ENCODE assay signal across 1 cellular context in the genomic region with DNA sequence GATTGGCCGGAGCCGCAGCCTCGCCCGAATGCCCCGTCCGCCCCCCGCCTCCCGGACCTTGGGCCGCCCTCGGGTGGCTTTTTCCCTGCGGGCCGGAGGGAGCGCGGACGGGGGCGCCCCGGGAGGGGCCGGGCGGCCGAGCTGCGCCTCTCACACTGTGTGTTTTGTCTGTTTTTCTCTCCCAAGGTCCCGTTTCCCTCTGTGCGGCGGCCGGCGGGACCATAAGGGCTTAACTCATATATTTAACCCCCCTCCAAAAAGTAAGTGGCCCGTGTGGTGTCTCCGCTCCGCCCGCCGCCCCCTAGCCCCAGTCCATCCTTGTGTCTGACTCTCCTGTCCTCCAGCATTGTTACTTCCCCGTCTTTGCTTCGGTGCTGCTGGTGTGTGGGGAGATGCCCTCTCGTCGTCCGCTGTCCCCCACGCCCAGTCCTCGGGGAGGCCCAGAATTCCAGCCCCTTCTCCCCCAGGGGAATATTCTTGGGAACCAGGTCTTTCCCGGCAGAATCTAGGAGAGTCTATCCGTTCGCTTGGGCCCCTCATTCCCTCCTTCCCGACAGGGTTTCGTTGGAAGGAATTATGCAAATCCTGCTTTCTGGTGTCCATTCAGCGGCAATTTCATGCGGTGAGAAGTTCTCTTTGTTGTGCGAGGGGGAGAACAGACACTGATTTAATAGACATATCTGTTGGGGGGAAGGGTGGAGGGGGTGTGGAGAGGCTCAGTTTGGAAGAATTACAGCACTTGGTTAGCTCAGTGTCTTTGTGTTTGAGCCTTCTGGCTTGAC.
TF ChIP-seq lines count a peak whose summit lies in the region.

No MANE protein-coding gene starts in this region.

TF ChIP-seq in HEK293, 187 proteins besides CTCF, POLR2A, EP300 and RAD21 (continued from another document):
- TF ChIP-seq, protein P1, sequence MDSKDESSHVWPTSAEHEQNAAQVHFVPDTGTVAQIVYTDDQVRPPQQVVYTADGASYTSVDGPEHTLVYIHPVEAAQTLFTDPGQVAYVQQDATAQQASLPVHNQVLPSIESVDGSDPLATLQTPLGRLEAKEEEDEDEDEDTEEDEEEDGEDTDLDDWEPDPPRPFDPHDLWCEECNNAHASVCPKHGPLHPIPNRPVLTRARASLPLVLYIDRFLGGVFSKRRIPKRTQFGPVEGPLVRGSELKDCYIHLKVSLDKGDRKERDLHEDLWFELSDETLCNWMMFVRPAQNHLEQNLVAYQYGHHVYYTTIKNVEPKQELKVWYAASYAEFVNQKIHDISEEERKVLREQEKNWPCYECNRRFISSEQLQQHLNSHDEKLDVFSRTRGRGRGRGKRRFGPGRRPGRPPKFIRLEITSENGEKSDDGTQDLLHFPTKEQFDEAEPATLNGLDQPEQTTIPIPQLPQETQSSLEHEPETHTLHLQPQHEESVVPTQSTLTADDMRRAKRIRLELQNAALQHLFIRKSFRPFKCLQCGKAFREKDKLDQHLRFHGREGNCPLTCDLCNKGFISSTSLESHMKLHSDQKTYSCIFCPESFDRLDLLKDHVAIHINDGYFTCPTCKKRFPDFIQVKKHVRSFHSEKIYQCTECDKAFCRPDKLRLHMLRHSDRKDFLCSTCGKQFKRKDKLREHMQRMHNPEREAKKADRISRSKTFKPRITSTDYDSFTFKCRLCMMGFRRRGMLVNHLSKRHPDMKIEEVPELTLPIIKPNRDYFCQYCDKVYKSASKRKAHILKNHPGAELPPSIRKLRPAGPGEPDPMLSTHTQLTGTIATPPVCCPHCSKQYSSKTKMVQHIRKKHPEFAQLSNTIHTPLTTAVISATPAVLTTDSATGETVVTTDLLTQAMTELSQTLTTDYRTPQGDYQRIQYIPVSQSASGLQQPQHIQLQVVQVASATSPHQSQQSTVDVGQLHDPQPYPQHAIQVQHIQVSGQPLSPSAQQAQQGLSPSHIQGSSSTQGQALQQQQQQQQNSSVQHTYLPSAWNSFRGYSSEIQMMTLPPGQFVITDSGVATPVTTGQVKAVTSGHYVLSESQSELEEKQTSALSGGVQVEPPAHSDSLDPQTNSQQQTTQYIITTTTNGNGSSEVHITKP (tag by site-specific recombination; IDR thresholded peaks at IDR 0.05) = peak; percentile 95
- TF ChIP-seq, protein P2, sequence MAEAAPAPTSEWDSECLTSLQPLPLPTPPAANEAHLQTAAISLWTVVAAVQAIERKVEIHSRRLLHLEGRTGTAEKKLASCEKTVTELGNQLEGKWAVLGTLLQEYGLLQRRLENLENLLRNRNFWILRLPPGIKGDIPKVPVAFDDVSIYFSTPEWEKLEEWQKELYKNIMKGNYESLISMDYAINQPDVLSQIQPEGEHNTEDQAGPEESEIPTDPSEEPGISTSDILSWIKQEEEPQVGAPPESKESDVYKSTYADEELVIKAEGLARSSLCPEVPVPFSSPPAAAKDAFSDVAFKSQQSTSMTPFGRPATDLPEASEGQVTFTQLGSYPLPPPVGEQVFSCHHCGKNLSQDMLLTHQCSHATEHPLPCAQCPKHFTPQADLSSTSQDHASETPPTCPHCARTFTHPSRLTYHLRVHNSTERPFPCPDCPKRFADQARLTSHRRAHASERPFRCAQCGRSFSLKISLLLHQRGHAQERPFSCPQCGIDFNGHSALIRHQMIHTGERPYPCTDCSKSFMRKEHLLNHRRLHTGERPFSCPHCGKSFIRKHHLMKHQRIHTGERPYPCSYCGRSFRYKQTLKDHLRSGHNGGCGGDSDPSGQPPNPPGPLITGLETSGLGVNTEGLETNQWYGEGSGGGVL (tag by site-specific recombination; IDR thresholded peaks at IDR 0.05) = peak; percentile 79
- TF ChIP-seq SP3 (tag by site-specific recombination; IDR thresholded peaks at IDR 0.05) (peak; percentile 8; the same call in 1 of the 2 replicates), GLIS2 (tag by site-specific recombination; IDR thresholded peaks at IDR 0.05) (peak; percentile 66; the same call in 1 of the 2 replicates), ZNF404 (tag by site-specific recombination; IDR thresholded peaks at IDR 0.05) (no peak), ZNF658 (tag by site-specific recombination; IDR thresholded peaks at IDR 0.05) (no peak), ZNF366 (tag by site-specific recombination; conservative IDR thresholded peaks at IDR 0.05) (peak; percentile 83), GLIS1 (tag by site-specific recombination; IDR thresholded peaks at IDR 0.05) (peak; percentile 76), ZFP3 (tag by site-specific recombination; IDR thresholded peaks at IDR 0.05; ENCODE audit: low read depth) (no peak), ZFP37 (tag by site-specific recombination; IDR thresholded peaks at IDR 0.05) (peak; percentile 10; the same call in 1 of the 2 replicates), ZNF600 (tag by site-specific recombination; IDR thresholded peaks at IDR 0.05) (peak; percentile 50; the same call in 1 of the 2 replicates), EGR2 (tag by site-specific recombination; IDR thresholded peaks at IDR 0.05; ENCODE audit: low read depth) (0 out of 2 replicates have a peak, but pooled peaks have one; percentile 9), INSM2 (tag by site-specific recombination; IDR thresholded peaks at IDR 0.05) (no peak), PRDM1 (tag by site-specific recombination; IDR thresholded peaks at IDR 0.05) (no peak; the same call in 1 of the 2 replicates), HOXD13 (CRISPR knock-in tag; IDR thresholded peaks at IDR 0.05; ENCODE audit: borderline replicate concordance) (no peak), ZBTB44 (tag by site-specific recombination; IDR thresholded peaks at IDR 0.05) (no peak), PATZ1 (tag by site-specific recombination; IDR thresholded peaks at IDR 0.05) (peak; percentile 68), MYNN (tag by site-specific recombination; IDR thresholded peaks at IDR 0.05; ENCODE audit: borderline replicate concordance) (no peak), ZNF660 (tag by site-specific recombination; IDR thresholded peaks at IDR 0.05) (peak; percentile 11), ZNF692 (tag by site-specific recombination; IDR thresholded peaks at IDR 0.05) (peak; percentile 98)
- TF ChIP-seq, protein P3, sequence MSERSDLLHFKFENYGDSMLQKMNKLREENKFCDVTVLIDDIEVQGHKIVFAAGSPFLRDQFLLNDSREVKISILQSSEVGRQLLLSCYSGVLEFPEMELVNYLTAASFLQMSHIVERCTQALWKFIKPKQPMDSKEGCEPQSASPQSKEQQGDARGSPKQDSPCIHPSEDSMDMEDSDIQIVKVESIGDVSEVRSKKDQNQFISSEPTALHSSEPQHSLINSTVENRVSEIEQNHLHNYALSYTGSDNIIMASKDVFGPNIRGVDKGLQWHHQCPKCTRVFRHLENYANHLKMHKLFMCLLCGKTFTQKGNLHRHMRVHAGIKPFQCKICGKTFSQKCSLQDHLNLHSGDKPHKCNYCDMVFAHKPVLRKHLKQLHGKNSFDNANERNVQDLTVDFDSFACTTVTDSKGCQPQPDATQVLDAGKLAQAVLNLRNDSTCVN (tag by site-specific recombination; optimal IDR thresholded peaks at IDR 0.05) = peak; percentile 45
